8 cellular contexts compared by ENCODE assay signal in the genomic region with DNA sequence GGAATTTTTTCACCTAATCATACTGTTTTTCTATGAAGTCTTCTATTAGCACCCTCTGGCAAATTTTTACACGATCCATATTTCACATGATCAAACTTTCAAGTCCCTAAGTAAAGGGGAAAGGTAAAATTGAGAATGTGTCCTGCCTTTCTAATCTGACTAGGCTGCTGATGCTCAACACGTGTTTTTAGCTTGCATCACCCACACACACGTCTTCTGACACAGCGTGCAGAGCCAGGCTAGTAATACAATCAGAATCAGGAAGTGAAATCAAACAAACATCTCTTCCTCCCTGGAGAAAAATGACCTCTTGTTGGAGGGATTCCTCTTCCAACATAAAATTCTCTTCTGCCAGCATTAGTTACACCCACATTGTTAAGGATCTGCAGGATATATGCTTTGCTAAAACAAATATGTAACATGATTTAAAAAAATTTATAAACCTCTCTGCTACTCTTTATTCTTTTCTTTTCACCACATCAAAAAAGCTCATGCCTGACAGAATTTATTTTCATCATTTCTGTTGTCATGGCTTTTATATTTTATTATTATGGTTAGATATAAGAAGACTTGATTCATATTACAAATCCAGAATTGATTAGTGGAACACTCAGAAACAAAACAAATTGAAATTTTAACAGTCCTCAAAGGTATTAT.
A peak's percentile ranks its signal among the peaks of the same experiment; 100 is the strongest.
DNase-seq lines count a peak whose midpoint lies in the region; ATAC-seq and TF ChIP-seq lines count a peak whose summit lies in the region.

No MANE protein-coding gene starts in this region.

- TF ChIP-seq CTCF in IMR-90 (conservative IDR thresholded peaks at IDR 0.05; ENCODE audit: low read depth, low read length) (no peak), WTC11 (IDR thresholded peaks at IDR 0.05) (no peak), fibroblast of lung (conservative IDR thresholded peaks at IDR 0.05 in 1 of 2, IDR thresholded peaks at IDR 0.05 in 1 of 2; ENCODE audit: low read depth in 1 of 2, low read length in 2 of 2) (no peak), parathyroid adenoma (IDR thresholded peaks at IDR 0.05) (no peak)

- CTCF ChIA-PET in activated CD4-positive, alpha-beta T cell treated with anti-CD3 and anti-CD28 coated beads for 36 hours (lab: Charles Lee) = interaction anchor here (0.6 to 1.0 kb wide), 2 partner anchors 11 to 529 kb away, joined by 3 read pairs; no protein-coding TSS in a partner anchor
- CTCF ChIA-PET in IMR-90 (lab: Yijun Ruan, JAX) = interaction anchor here (0.6 to 1.6 kb wide), 4 partner anchors 31 to 208 kb away, joined by 3 read pairs; no protein-coding TSS in a partner anchor
- CTCF ChIA-PET in WTC11 (lab: Charles Lee) = no interaction called here

- H3K4ac ChIP-seq in IMR-90 (ENCODE audit: low read depth, low read length) = peak overlapping the region; percentile 4; the same call in 1 of the 2 replicates

- no peak overlapping the region; a peak in 1 of 4 replicates for H4K8ac ChIP-seq in IMR-90 (ENCODE audit: low read depth in 2 of 2, low read length in 2 of 2)

- H3K4me1 ChIP-seq in IMR-90 (ENCODE audit: control insufficient read depth, insufficient read depth, low read length) (peaks cover 4% of the 10 kb centered on the region), fibroblast of lung (ENCODE audit: control insufficient read depth, extremely low read depth, insufficient read depth, low read length) (peaks cover 2% of the 10 kb centered on the region), parathyroid adenoma (no peaks in the 10 kb centered on the region)

- no peak overlapping the region for H2AK5ac ChIP-seq in IMR-90 (ENCODE audit: low read depth, low read length)

- H3K4me3 ChIP-seq in IMR-90 (ENCODE audit: insufficient read depth, low read depth, low read length) (no peak overlapping the region), fibroblast of lung (replicated peaks in 1 of 4; ENCODE audit: control extremely low read depth in 1 of 4, insufficient read depth in 1 of 4, low read depth in 3 of 4, low read length in 4 of 4) (no peak overlapping the region), parathyroid adenoma (ENCODE audit: low read depth, low read length) (no peak overlapping the region)

- intact Hi-C loops in activated CD4-positive, alpha-beta T cell treated with anti-CD3 and anti-CD28 coated beads for 36 hours (cut with DNase I, micrococcal nuclease) = no loop called here
- intact Hi-C loops in IMR-90 (cut with micrococcal nuclease) = loop anchor here (2.0 to 5.0 kb wide), 2 partner anchors 37 to 122 kb away; a partner anchor contains a TSS
- intact Hi-C loops in activated T-helper 2 cell treated with anti-CD3 and anti-CD28 coated beads, Interferon-gamma antibody, Interleukin-2, Interleukin-4, amounts not matched to agents 10 μg/mL and 5 μg/mL and 100 μg/mL, durations not matched to agents 14 hours and 24 hours and 36 hours (cut with micrococcal nuclease) = loop anchor here (10.0 kb wide), 1 partner anchor 340 kb away; no protein-coding TSS in a partner anchor

- no peaks in the 10 kb centered on the region for H3K79me1 ChIP-seq in IMR-90 (ENCODE audit: low read depth in 1 of 2, low read length in 2 of 2)

- H3K79me2 ChIP-seq in fibroblast of lung (ENCODE audit: control insufficient read depth, insufficient read depth, low read length) (no peaks in the 10 kb centered on the region), parathyroid adenoma (no peaks in the 10 kb centered on the region)

- H4K20me1 ChIP-seq in IMR-90 (ENCODE audit: insufficient read depth, low read length) = no peaks in the 10 kb centered on the region
- no peaks in the 10 kb centered on the region for H4K20me1 ChIP-seq in fibroblast of lung (ENCODE audit: control insufficient read depth, extremely low read depth, insufficient read depth, low read length)

- BruUV-seq in IMR-90 (replicated peaks; lab: Mats Ljungman, UMichigan) = no TSS peak

- WGBS in IMR-90 (ENCODE audit: extremely low coverage in 2 of 2, insufficient read length in 1 of 2), 2 experiments = no CpG with 5 or more reads among the region's 4 CpGs

- peak overlapping the region; percentile 11; the same call in 1 of the 2 replicates for H2BK120ac ChIP-seq in IMR-90 (ENCODE audit: low read depth, low read length)

- H3K4me2 ChIP-seq in IMR-90 (ENCODE audit: low read depth, low read length) (no peak overlapping the region), fibroblast of lung (ENCODE audit: extremely low read depth, insufficient read depth, low read length) (peak overlapping the region; percentile 65), parathyroid adenoma (ENCODE audit: low read length) (no peak overlapping the region)

- H3K36me3 Mint-ChIP-seq in activated CD4-positive, alpha-beta T cell treated with anti-CD3 and anti-CD28 coated beads for 36 hours (ENCODE audit: low read depth) = no peaks in the 10 kb centered on the region
- no peaks in the 10 kb centered on the region for H3K36me3 Mint-ChIP-seq in WTC11
- H3K36me3 Mint-ChIP-seq in activated T-helper 2 cell treated with anti-CD3 and anti-CD28 coated beads, Interferon-gamma antibody, Interleukin-2, Interleukin-4, amounts not matched to agents 10 μg/mL and 5 μg/mL and 100 μg/mL, durations not matched to agents 14 hours and 24 hours and 36 hours (ENCODE audit: low read depth) = no peaks in the 10 kb centered on the region

- H4K91ac ChIP-seq in IMR-90 (ENCODE audit: insufficient read depth, low read depth, low read length) = 0 out of 2 replicates have a peak overlapping the region, but pooled peaks have one; percentile 0

- H3K56ac ChIP-seq in IMR-90 (ENCODE audit: extremely low read depth, insufficient read depth, low read length) = no peak overlapping the region

- no peak overlapping the region for H2AK9ac ChIP-seq in IMR-90 (replicated peaks; ENCODE audit: low read depth, low read length, poor library complexity)

- H3K14ac ChIP-seq in IMR-90 (replicated peaks; ENCODE audit: low read depth, low read length) = no peak overlapping the region

- H2BK15ac ChIP-seq in IMR-90 (ENCODE audit: low read depth, low read length) = no peak overlapping the region

- H3K9me1 ChIP-seq in IMR-90 (ENCODE audit: insufficient read depth, low read length) = peaks cover 7% of the 10 kb centered on the region; the same call in 1 of the 2 replicates

- no peak overlapping the region for H4K5ac ChIP-seq in IMR-90 (ENCODE audit: low read depth, low read length)

- no peak for TF ChIP-seq POLR2A in IMR-90 (IDR thresholded peaks at IDR 0.05; ENCODE audit: low read depth, low read length)

- in situ Hi-C loops in IMR-90 (cut with MboI; ENCODE audit: low sequenced_read_pairs) = loop anchor here (10.0 kb wide), 1 partner anchor 120 kb away; a partner anchor contains a TSS

- POLR2A ChIA-PET in activated CD4-positive, alpha-beta T cell treated with anti-CD3 and anti-CD28 coated beads for 36 hours (lab: Charles Lee) = no interaction called here
- POLR2A ChIA-PET in IMR-90 (lab: Charles Lee; ENCODE audit: unreplicated experiment) = no interaction called here
- POLR2A ChIA-PET in WTC11 (lab: Charles Lee) = interaction anchor here (0.9 kb wide), 1 partner anchor 21 kb away, joined by 3 read pairs; no protein-coding TSS in a partner anchor

- H3K27ac Mint-ChIP-seq in activated CD4-positive, alpha-beta T cell treated with anti-CD3 and anti-CD28 coated beads for 36 hours = peak overlapping the region; percentile 90
- H3K27ac Mint-ChIP-seq in WTC11 = no peak overlapping the region
- H3K27ac Mint-ChIP-seq in activated T-helper 2 cell treated with anti-CD3 and anti-CD28 coated beads, Interferon-gamma antibody, Interleukin-2, Interleukin-4, amounts not matched to agents 10 μg/mL and 5 μg/mL and 100 μg/mL, durations not matched to agents 14 hours and 24 hours and 36 hours = no peak overlapping the region

- TF ChIP-seq RAD21 in IMR-90 (IDR thresholded peaks at IDR 0.05; ENCODE audit: low read length) = no peak

- H3K9me3 Mint-ChIP-seq in activated CD4-positive, alpha-beta T cell treated with anti-CD3 and anti-CD28 coated beads for 36 hours (ENCODE audit: low read depth) = no peaks in the 10 kb centered on the region
- H3K9me3 Mint-ChIP-seq in WTC11 = 0 out of 2 replicates have a peak, but pooled peaks cover 6% of the 10 kb centered on the region
- H3K9me3 Mint-ChIP-seq in activated T-helper 2 cell treated with anti-CD3 and anti-CD28 coated beads, Interferon-gamma antibody, Interleukin-2, Interleukin-4, amounts not matched to agents 10 μg/mL and 5 μg/mL and 100 μg/mL, durations not matched to agents 14 hours and 24 hours and 36 hours = no peaks in the 10 kb centered on the region

- H3K27ac ChIP-seq in IMR-90 (ENCODE audit: insufficient read depth, low read length) = peak overlapping the region; percentile 29; the same call in 1 of the 2 replicates
- H3K27ac ChIP-seq in fibroblast of lung (ENCODE audit: insufficient read depth, low read length) = peak overlapping the region; percentile 73
- H3K27ac ChIP-seq in parathyroid adenoma = no peak overlapping the region

- H3K18ac ChIP-seq in IMR-90 (ENCODE audit: low read depth, low read length) = no peak overlapping the region; the same call in 1 of the 2 replicates

- no peak overlapping the region for H2AFZ ChIP-seq in IMR-90 (replicated peaks; ENCODE audit: low read length, poor library complexity)
- H2AFZ ChIP-seq in fibroblast of lung (ENCODE audit: low read length) = peak overlapping the region; percentile 11
- peak overlapping the region; percentile 16 for H2AFZ ChIP-seq in parathyroid adenoma

- DNase-seq in activated CD4-positive, alpha-beta T cell treated with anti-CD3 and anti-CD28 coated beads for 36 hours = peak; percentile 70
- DNase-seq in activated CD4-positive, alpha-beta T cell treated with anti-CD3 and anti-CD28 coated beads for 1 hour = no peak
- DNase-seq in IMR-90 (peak; percentile 96), WTC11 (ENCODE audit: low spot score) (no peak), fibroblast of lung (ENCODE audit: low read depth in 2 of 2) (peak; percentile 91 to 94), NCI-H526 (lab: John Stamatoyannopoulos, UW) (no peak)
- no peak for DNase-seq in activated T-helper 2 cell treated with anti-CD3 and anti-CD28 coated beads, Interferon-gamma antibody, Interleukin-2, Interleukin-4, amounts not matched to agents 10 μg/mL and 5 μg/mL and 100 μg/mL, durations not matched to agents 14 hours and 24 hours and 36 hours (ENCODE audit: low spot score)

- H2BK20ac ChIP-seq in IMR-90 (ENCODE audit: low read depth, low read length) = no peak overlapping the region

- no peaks in the 10 kb centered on the region for H3K27me3 Mint-ChIP-seq in activated CD4-positive, alpha-beta T cell treated with anti-CD3 and anti-CD28 coated beads for 36 hours
- H3K27me3 Mint-ChIP-seq in WTC11 (ENCODE audit: low read depth) = no peaks in the 10 kb centered on the region; the same call in 1 of the 2 replicates
- no peaks in the 10 kb centered on the region for H3K27me3 Mint-ChIP-seq in activated T-helper 2 cell treated with anti-CD3 and anti-CD28 coated beads, Interferon-gamma antibody, Interleukin-2, Interleukin-4, amounts not matched to agents 10 μg/mL and 5 μg/mL and 100 μg/mL, durations not matched to agents 14 hours and 24 hours and 36 hours (ENCODE audit: low read depth)

- H3K4me1 Mint-ChIP-seq in activated CD4-positive, alpha-beta T cell treated with anti-CD3 and anti-CD28 coated beads for 36 hours = peaks cover 38% of the 10 kb centered on the region
- H3K4me1 Mint-ChIP-seq in WTC11 = peaks cover 13% of the 10 kb centered on the region
- H3K4me1 Mint-ChIP-seq in activated T-helper 2 cell treated with anti-CD3 and anti-CD28 coated beads, Interferon-gamma antibody, Interleukin-2, Interleukin-4, amounts not matched to agents 10 μg/mL and 5 μg/mL and 100 μg/mL, durations not matched to agents 14 hours and 24 hours and 36 hours (ENCODE audit: low read depth) = peaks cover 28% of the 10 kb centered on the region

- peak; percentile 84 for ATAC-seq in activated CD4-positive, alpha-beta T cell treated with anti-CD3 and anti-CD28 coated beads for 36 hours
- ATAC-seq in IMR-90 (ENCODE audit: low read depth) = peak; percentile 95
- no peak for ATAC-seq in WTC11

- no peak overlapping the region for H3K23ac ChIP-seq in IMR-90 (ENCODE audit: low read depth, low read length)

- H3K9ac ChIP-seq in IMR-90 (ENCODE audit: low read depth, low read length) = no peak overlapping the region
- H3K9ac ChIP-seq in fibroblast of lung (ENCODE audit: insufficient read depth, low read length) = no peak overlapping the region
- no peak overlapping the region for H3K9ac ChIP-seq in parathyroid adenoma

- dilution Hi-C loops in IMR-90 (cut with HindIII; ENCODE audit: low sequenced_read_pairs, unreplicated experiment) = no loop called here

- H3K36me3 ChIP-seq in IMR-90 (ENCODE audit: control insufficient read depth, insufficient read depth, low read length) (no peaks in the 10 kb centered on the region), fibroblast of lung (ENCODE audit: control insufficient read depth, insufficient read depth, low read length) (no peaks in the 10 kb centered on the region), parathyroid adenoma (ENCODE audit: control insufficient read depth, insufficient read depth, low read length) (no peaks in the 10 kb centered on the region)

- no peaks in the 10 kb centered on the region for H3K27me3 ChIP-seq in IMR-90 (ENCODE audit: control insufficient read depth, insufficient read depth, low read length)
- no peaks in the 10 kb centered on the region for H3K27me3 ChIP-seq in fibroblast of lung (ENCODE audit: control insufficient read depth, insufficient read depth, low read length)
- no peaks in the 10 kb centered on the region for H3K27me3 ChIP-seq in parathyroid adenoma (ENCODE audit: control insufficient read depth, insufficient read depth, low read length)

- H3K9me3 ChIP-seq in IMR-90 (ENCODE audit: control insufficient read depth, insufficient read depth, low read length) (no peaks in the 10 kb centered on the region), fibroblast of lung (ENCODE audit: control insufficient read depth, insufficient read depth, low read depth, low read length) (no peaks in the 10 kb centered on the region), parathyroid adenoma (ENCODE audit: control insufficient read depth, low read length) (no peaks in the 10 kb centered on the region)

- H3K4me3 Mint-ChIP-seq in activated CD4-positive, alpha-beta T cell treated with anti-CD3 and anti-CD28 coated beads for 36 hours = no peak overlapping the region
- H3K4me3 Mint-ChIP-seq in WTC11 = no peak overlapping the region
- H3K4me3 Mint-ChIP-seq in activated T-helper 2 cell treated with anti-CD3 and anti-CD28 coated beads, Interferon-gamma antibody, Interleukin-2, Interleukin-4, amounts not matched to agents 10 μg/mL and 5 μg/mL and 100 μg/mL, durations not matched to agents 14 hours and 24 hours and 36 hours (ENCODE audit: low read depth) = no peak overlapping the region

- peak overlapping the region; percentile 56 for H2BK5ac ChIP-seq in IMR-90 (ENCODE audit: low read depth, low read length, poor library complexity, severe bottlenecking)

Comparison
In these comparisons a context has a peak if more than half of its experiments do, and no peak if none do; other contexts are left out.
1. DNase-seq: peak in activated CD4-positive, alpha-beta T cell treated with anti-CD3 and anti-CD28 coated beads for 36 hours (single experiment), IMR-90 (single experiment) and fibroblast of lung (2 of 2); none in activated CD4-positive, alpha-beta T cell treated with anti-CD3 and anti-CD28 coated beads for 1 hour (single experiment), WTC11 (single experiment), NCI-H526 (0 of 2) and activated T-helper 2 cell treated with anti-CD3 and anti-CD28 coated beads, Interferon-gamma antibody, Interleukin-2, Interleukin-4, amounts not matched to agents 10 μg/mL and 5 μg/mL and 100 μg/mL, durations not matched to agents 14 hours and 24 hours and 36 hours (single experiment).
2. intact Hi-C loops: an anchor here in IMR-90 (2.0 to 5.0 kb wide) and activated T-helper 2 cell treated with anti-CD3 and anti-CD28 coated beads, Interferon-gamma antibody, Interleukin-2, Interleukin-4, amounts not matched to agents 10 μg/mL and 5 μg/mL and 100 μg/mL, durations not matched to agents 14 hours and 24 hours and 36 hours (10.0 kb wide); none called in activated CD4-positive, alpha-beta T cell treated with anti-CD3 and anti-CD28 coated beads for 36 hours.